2 cellular contexts compared by ENCODE assay signal in the genomic region with DNA sequence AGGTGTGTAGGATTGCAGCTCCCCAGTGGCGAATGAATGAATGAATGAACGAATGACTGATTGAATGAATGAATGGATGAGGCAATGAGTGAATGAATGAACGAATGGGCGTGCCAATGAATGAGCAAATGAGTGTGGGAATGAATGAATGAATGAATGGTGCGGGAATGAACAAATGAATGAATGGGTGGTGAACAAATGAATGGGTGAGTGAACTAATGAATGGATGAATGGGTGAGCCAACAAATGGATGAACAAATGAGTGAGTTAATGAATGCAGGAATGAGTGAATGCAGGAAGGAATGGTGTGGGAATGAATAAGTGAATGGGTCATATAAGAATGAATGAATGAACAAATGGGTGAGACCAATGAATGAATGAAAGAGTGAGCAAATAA.
A peak's percentile ranks its signal among the peaks of the same experiment; 100 is the strongest.
TF ChIP-seq lines count a peak whose summit lies in the region.

No MANE protein-coding gene starts in this region.

TF ChIP-seq in GM23338, 12 proteins besides CTCF, POLR2A, EP300 and RAD21 (continues in another document):
- no peak for TF ChIP-seq ZNF114 (CRISPR knock-in tag; IDR thresholded peaks at IDR 0.05)
- TF ChIP-seq JUNB (IDR thresholded peaks at IDR 0.05; ENCODE audit: unreplicated experiment), result no peak
- TF ChIP-seq, protein P1, sequence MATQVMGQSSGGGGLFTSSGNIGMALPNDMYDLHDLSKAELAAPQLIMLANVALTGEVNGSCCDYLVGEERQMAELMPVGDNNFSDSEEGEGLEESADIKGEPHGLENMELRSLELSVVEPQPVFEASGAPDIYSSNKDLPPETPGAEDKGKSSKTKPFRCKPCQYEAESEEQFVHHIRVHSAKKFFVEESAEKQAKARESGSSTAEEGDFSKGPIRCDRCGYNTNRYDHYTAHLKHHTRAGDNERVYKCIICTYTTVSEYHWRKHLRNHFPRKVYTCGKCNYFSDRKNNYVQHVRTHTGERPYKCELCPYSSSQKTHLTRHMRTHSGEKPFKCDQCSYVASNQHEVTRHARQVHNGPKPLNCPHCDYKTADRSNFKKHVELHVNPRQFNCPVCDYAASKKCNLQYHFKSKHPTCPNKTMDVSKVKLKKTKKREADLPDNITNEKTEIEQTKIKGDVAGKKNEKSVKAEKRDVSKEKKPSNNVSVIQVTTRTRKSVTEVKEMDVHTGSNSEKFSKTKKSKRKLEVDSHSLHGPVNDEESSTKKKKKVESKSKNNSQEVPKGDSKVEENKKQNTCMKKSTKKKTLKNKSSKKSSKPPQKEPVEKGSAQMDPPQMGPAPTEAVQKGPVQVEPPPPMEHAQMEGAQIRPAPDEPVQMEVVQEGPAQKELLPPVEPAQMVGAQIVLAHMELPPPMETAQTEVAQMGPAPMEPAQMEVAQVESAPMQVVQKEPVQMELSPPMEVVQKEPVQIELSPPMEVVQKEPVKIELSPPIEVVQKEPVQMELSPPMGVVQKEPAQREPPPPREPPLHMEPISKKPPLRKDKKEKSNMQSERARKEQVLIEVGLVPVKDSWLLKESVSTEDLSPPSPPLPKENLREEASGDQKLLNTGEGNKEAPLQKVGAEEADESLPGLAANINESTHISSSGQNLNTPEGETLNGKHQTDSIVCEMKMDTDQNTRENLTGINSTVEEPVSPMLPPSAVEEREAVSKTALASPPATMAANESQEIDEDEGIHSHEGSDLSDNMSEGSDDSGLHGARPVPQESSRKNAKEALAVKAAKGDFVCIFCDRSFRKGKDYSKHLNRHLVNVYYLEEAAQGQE (IDR thresholded peaks at IDR 0.05; ENCODE audit: unreplicated experiment), result no peak
- TF ChIP-seq, protein P2, sequence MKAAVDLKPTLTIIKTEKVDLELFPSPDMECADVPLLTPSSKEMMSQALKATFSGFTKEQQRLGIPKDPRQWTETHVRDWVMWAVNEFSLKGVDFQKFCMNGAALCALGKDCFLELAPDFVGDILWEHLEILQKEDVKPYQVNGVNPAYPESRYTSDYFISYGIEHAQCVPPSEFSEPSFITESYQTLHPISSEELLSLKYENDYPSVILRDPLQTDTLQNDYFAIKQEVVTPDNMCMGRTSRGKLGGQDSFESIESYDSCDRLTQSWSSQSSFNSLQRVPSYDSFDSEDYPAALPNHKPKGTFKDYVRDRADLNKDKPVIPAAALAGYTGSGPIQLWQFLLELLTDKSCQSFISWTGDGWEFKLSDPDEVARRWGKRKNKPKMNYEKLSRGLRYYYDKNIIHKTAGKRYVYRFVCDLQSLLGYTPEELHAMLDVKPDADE (IDR thresholded peaks at IDR 0.05), result no peak
- TF ChIP-seq STAT1 (IDR thresholded peaks at IDR 0.05; ENCODE audit: unreplicated experiment), result no peak
- no peak for TF ChIP-seq CREB1 (CRISPR knock-in tag; IDR thresholded peaks at IDR 0.05; ENCODE audit: low read depth)
- TF ChIP-seq EZH2 (IDR thresholded peaks at IDR 0.05; ENCODE audit: low read depth, unreplicated experiment), result no peak
- TF ChIP-seq, protein P3, sequence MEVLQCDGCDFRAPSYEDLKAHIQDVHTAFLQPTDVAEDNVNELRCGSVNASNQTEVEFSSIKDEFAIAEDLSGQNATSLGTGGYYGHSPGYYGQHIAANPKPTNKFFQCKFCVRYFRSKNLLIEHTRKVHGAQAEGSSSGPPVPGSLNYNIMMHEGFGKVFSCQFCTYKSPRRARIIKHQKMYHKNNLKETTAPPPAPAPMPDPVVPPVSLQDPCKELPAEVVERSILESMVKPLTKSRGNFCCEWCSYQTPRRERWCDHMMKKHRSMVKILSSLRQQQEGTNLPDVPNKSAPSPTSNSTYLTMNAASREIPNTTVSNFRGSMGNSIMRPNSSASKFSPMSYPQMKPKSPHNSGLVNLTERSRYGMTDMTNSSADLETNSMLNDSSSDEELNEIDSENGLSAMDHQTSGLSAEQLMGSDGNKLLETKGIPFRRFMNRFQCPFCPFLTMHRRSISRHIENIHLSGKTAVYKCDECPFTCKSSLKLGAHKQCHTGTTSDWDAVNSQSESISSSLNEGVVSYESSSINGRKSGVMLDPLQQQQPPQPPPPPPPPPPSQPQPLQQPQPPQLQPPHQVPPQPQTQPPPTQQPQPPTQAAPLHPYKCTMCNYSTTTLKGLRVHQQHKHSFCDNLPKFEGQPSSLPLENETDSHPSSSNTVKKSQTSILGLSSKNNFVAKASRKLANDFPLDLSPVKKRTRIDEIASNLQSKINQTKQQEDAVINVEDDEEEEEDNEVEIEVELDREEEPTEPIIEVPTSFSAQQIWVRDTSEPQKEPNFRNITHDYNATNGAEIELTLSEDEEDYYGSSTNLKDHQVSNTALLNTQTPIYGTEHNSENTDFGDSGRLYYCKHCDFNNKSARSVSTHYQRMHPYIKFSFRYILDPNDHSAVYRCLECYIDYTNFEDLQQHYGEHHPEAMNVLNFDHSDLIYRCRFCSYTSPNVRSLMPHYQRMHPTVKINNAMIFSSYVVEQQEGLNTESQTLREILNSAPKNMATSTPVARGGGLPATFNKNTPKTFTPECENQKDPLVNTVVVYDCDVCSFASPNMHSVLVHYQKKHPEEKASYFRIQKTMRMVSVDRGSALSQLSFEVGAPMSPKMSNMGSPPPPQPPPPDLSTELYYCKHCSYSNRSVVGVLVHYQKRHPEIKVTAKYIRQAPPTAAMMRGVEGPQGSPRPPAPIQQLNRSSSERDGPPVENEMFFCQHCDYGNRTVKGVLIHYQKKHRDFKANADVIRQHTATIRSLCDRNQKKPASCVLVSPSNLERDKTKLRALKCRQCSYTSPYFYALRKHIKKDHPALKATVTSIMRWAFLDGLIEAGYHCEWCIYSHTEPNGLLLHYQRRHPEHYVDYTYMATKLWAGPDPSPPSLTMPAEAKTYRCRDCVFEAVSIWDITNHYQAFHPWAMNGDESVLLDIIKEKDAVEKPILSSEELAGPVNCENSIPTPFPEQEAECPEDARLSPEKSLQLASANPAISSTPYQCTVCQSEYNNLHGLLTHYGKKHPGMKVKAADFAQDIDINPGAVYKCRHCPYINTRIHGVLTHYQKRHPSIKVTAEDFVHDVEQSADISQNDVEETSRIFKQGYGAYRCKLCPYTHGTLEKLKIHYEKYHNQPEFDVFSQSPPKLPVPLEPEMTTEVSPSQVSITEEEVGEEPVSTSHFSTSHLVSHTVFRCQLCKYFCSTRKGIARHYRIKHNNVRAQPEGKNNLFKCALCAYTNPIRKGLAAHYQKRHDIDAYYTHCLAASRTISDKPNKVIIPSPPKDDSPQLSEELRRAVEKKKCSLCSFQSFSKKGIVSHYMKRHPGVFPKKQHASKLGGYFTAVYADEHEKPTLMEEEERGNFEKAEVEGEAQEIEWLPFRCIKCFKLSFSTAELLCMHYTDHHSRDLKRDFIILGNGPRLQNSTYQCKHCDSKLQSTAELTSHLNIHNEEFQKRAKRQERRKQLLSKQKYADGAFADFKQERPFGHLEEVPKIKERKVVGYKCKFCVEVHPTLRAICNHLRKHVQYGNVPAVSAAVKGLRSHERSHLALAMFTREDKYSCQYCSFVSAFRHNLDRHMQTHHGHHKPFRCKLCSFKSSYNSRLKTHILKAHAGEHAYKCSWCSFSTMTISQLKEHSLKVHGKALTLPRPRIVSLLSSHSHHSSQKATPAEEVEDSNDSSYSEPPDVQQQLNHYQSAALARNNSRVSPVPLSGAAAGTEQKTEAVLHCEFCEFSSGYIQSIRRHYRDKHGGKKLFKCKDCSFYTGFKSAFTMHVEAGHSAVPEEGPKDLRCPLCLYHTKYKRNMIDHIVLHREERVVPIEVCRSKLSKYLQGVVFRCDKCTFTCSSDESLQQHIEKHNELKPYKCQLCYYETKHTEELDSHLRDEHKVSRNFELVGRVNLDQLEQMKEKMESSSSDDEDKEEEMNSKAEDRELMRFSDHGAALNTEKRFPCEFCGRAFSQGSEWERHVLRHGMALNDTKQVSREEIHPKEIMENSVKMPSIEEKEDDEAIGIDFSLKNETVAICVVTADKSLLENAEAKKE (CRISPR knock-in tag; IDR thresholded peaks at IDR 0.05), result no peak
- no peak for TF ChIP-seq EZH2phosphoT487 (IDR thresholded peaks at IDR 0.05; ENCODE audit: unreplicated experiment)
- no peak for TF ChIP-seq POLR2AphosphoS5 (IDR thresholded peaks at IDR 0.05; ENCODE audit: low read depth)

TF ChIP-seq in K562, 482 proteins besides CTCF, POLR2A, EP300 and RAD21:
- TF ChIP-seq, protein P4, sequence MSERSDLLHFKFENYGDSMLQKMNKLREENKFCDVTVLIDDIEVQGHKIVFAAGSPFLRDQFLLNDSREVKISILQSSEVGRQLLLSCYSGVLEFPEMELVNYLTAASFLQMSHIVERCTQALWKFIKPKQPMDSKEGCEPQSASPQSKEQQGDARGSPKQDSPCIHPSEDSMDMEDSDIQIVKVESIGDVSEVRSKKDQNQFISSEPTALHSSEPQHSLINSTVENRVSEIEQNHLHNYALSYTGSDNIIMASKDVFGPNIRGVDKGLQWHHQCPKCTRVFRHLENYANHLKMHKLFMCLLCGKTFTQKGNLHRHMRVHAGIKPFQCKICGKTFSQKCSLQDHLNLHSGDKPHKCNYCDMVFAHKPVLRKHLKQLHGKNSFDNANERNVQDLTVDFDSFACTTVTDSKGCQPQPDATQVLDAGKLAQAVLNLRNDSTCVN (CRISPR knock-in tag; IDR thresholded peaks at IDR 0.05), result 0 out of 2 replicates have a peak, but pooled peaks have one; percentile 31
- TF ChIP-seq ZNF143 (CRISPR knock-in tag; IDR thresholded peaks at IDR 0.05), result 0 out of 2 replicates have a peak, but pooled peaks have one; percentile 3
- TF ChIP-seq, protein P5, sequence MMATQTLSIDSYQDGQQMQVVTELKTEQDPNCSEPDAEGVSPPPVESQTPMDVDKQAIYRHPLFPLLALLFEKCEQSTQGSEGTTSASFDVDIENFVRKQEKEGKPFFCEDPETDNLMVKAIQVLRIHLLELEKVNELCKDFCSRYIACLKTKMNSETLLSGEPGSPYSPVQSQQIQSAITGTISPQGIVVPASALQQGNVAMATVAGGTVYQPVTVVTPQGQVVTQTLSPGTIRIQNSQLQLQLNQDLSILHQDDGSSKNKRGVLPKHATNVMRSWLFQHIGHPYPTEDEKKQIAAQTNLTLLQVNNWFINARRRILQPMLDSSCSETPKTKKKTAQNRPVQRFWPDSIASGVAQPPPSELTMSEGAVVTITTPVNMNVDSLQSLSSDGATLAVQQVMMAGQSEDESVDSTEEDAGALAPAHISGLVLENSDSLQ (IDR thresholded peaks at IDR 0.05), result no peak
- TF ChIP-seq, protein P6, sequence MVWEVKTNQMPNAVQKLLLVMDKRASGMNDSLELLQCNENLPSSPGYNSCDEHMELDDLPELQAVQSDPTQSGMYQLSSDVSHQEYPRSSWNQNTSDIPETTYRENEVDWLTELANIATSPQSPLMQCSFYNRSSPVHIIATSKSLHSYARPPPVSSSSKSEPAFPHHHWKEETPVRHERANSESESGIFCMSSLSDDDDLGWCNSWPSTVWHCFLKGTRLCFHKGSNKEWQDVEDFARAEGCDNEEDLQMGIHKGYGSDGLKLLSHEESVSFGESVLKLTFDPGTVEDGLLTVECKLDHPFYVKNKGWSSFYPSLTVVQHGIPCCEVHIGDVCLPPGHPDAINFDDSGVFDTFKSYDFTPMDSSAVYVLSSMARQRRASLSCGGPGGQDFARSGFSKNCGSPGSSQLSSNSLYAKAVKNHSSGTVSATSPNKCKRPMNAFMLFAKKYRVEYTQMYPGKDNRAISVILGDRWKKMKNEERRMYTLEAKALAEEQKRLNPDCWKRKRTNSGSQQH (CRISPR knock-in tag; IDR thresholded peaks at IDR 0.05), result 0 out of 2 replicates have a peak, but pooled peaks have one; percentile 26
- TF ChIP-seq NR3C1 (CRISPR knock-in tag; IDR thresholded peaks at IDR 0.05), result no peak
- no peak for TF ChIP-seq CBX5 (IDR thresholded peaks at IDR 0.05; ENCODE audit: borderline replicate concordance, low read depth)
- no peak for TF ChIP-seq MCM5 (IDR thresholded peaks at IDR 0.05; ENCODE audit: low read depth)
- TF ChIP-seq, protein P7, sequence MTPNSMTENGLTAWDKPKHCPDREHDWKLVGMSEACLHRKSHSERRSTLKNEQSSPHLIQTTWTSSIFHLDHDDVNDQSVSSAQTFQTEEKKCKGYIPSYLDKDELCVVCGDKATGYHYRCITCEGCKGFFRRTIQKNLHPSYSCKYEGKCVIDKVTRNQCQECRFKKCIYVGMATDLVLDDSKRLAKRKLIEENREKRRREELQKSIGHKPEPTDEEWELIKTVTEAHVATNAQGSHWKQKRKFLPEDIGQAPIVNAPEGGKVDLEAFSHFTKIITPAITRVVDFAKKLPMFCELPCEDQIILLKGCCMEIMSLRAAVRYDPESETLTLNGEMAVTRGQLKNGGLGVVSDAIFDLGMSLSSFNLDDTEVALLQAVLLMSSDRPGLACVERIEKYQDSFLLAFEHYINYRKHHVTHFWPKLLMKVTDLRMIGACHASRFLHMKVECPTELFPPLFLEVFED (CRISPR knock-in tag; conservative IDR thresholded peaks at IDR 0.05), result 0 out of 2 replicates have a peak, but pooled peaks have one; percentile 35
- 0 out of 2 replicates have a peak, but pooled peaks have one; percentile 13 for TF ChIP-seq SMARCA5 (IDR thresholded peaks at IDR 0.05)
- TF ChIP-seq TRIM24 (IDR thresholded peaks at IDR 0.05), result 0 out of 4 replicates have a peak, but pooled peaks of 1 of the 2 experiments have one; percentile 13
- no peak for TF ChIP-seq BRCA1 (IDR thresholded peaks at IDR 0.05)
- TF ChIP-seq BRCA1 (CRISPR knock-in tag; IDR thresholded peaks at IDR 0.05), result no peak
- TF ChIP-seq ARID1B (IDR thresholded peaks at IDR 0.05), result 0 out of 2 replicates have a peak, but pooled peaks have one; percentile 14
- TF ChIP-seq, protein P8, sequence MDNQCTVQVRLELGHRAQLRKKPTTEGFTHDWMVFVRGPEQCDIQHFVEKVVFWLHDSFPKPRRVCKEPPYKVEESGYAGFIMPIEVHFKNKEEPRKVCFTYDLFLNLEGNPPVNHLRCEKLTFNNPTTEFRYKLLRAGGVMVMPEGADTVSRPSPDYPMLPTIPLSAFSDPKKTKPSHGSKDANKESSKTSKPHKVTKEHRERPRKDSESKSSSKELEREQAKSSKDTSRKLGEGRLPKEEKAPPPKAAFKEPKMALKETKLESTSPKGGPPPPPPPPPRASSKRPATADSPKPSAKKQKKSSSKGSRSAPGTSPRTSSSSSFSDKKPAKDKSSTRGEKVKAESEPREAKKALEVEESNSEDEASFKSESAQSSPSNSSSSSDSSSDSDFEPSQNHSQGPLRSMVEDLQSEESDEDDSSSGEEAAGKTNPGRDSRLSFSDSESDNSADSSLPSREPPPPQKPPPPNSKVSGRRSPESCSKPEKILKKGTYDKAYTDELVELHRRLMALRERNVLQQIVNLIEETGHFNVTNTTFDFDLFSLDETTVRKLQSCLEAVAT (IDR thresholded peaks at IDR 0.05), result 0 out of 4 replicates have a peak, but pooled peaks of 1 of the 2 experiments have one; percentile 24
